In genomic region chr14:77523109-77523508, GRCh38 we compare ENCODE assay signal across 1 cellular context.
A peak's percentile ranks its signal among the peaks of the same experiment; 100 is the strongest.
TF ChIP-seq lines count a peak whose summit lies in the region.

No MANE protein-coding gene starts in this region.

TF ChIP-seq in HepG2, 621 proteins besides CTCF, POLR2A, EP300 and RAD21 (continued from another document):
- TF ChIP-seq BATF2 (CRISPR knock-in tag; IDR thresholded peaks at IDR 0.05) = no peak
- TF ChIP-seq ZNF234 (CRISPR knock-in tag; conservative IDR thresholded peaks at IDR 0.05) = no peak
- no peak for TF ChIP-seq CCAR2 (optimal IDR thresholded peaks at IDR 0.05; ENCODE audit: low read depth, low read length)
- no peak for TF ChIP-seq IKZF1 (IDR thresholded peaks at IDR 0.05)
- no peak for TF ChIP-seq ARID2 (CRISPR knock-in tag; IDR thresholded peaks at IDR 0.05; ENCODE audit: borderline replicate concordance)
- no peak for TF ChIP-seq HNF4G (IDR thresholded peaks at IDR 0.05; ENCODE audit: borderline replicate concordance, low read depth, low read length)
- TF ChIP-seq HNF4G (CRISPR knock-in tag; IDR thresholded peaks at IDR 0.05; ENCODE audit: borderline replicate concordance, low read depth) = no peak
- TF ChIP-seq ZNF577 (CRISPR knock-in tag; IDR thresholded peaks at IDR 0.05; ENCODE audit: borderline replicate concordance, low read depth) = no peak
- TF ChIP-seq ZNF850 (CRISPR knock-in tag; conservative IDR thresholded peaks at IDR 0.05) = no peak
- no peak for TF ChIP-seq ZNF749 (CRISPR knock-in tag; IDR thresholded peaks at IDR 0.05; ENCODE audit: borderline replicate concordance)
- no peak for TF ChIP-seq ZNF567 (CRISPR knock-in tag; IDR thresholded peaks at IDR 0.05; ENCODE audit: borderline replicate concordance)
- no peak for TF ChIP-seq ZNF143 (CRISPR knock-in tag; IDR thresholded peaks at IDR 0.05)
- no peak for TF ChIP-seq SOX6 (IDR thresholded peaks at IDR 0.05)
- TF ChIP-seq SOX6 (CRISPR knock-in tag; IDR thresholded peaks at IDR 0.05) = peak; percentile 36; the same call in 1 of the 2 replicates
- TF ChIP-seq SOX5 (CRISPR knock-in tag; IDR thresholded peaks at IDR 0.05; ENCODE audit: borderline replicate concordance) = peak; percentile 64; the same call in 1 of the 2 replicates
- no peak for TF ChIP-seq SOX13 (IDR thresholded peaks at IDR 0.05)
- peak in 1 of 2 experiments; percentile 36; a peak in 1 of 4 replicates for TF ChIP-seq SOX13 (CRISPR knock-in tag; conservative IDR thresholded peaks at IDR 0.05 in 1 of 2, IDR thresholded peaks at IDR 0.05 in 1 of 2)
- no peak for TF ChIP-seq AHR (CRISPR knock-in tag; IDR thresholded peaks at IDR 0.05)
TF ChIP-seq in HepG2: peak in this region for 4.
